9 cellular contexts compared by ENCODE assay signal in genomic region chr15:76147906-76148553, GRCh38.
DNase-seq lines count a peak whose midpoint lies in the region; ATAC-seq and TF ChIP-seq lines count a peak whose summit lies in the region.
"Had no signal": no experiment of that assay in that cellular context is flagged by ENCODE, and none has a peak within 500 bp of the region (broad histone marks: within the 10 kb centered on the region; RNA-seq: fewer than 3 reads in every experiment).

No MANE protein-coding gene starts in this region.

- H3K36me3 Mint-ChIP-seq in CD14-positive monocyte: no peaks in the 10 kb centered on the region
- H3K36me3 Mint-ChIP-seq: IgD-negative memory B cell had no signal

- H3K4me3 Mint-ChIP-seq in CD14-positive monocyte: peak overlapping the region; percentile 42 to 68

- H3K27me3 Mint-ChIP-seq in CD14-positive monocyte (ENCODE audit: low read depth in 3 of 3): peaks cover under 1 to 11% (median 3%) of the 10 kb centered on the region in 3 donors

- H3K36me3 ChIP-seq in H7 (replicated peaks; ENCODE audit: control insufficient read depth, insufficient read depth, low read length): no peaks in the 10 kb centered on the region

- DNase-seq in CD14-positive monocyte (ENCODE audit: low spot score): no peak
- DNase-seq in H7: peak; percentile 91
- peak; percentile 21 for DNase-seq in RPMI7951 (ENCODE audit: low read depth)
- DNase-seq in activated gamma-delta T cell (lab: John Stamatoyannopoulos, UW): peak; percentile 25
- DNase-seq in Right ventricle myocardium superior: peak; percentile 70
- peak; percentile 74 for DNase-seq in sciatic nerve (ENCODE audit: low spot score)
- DNase-seq in NCI-H1048 (lab: John Stamatoyannopoulos, UW): no peak

- intact Hi-C loops in CD14-positive monocyte (cut with micrococcal nuclease): no loop called here
- intact Hi-C loops in Right ventricle myocardium superior (cut with DNase I): no loop called here
- intact Hi-C loops in sciatic nerve (cut with DNase I): loop anchor here (10.0 kb wide), 1 partner anchor 93 kb away; the partner anchor contains the start of gene TMEM266

- H3K27me3 ChIP-seq in H7 (ENCODE audit: control insufficient read depth, insufficient read depth, low read length): no peaks in the 10 kb centered on the region

- H3K4me3 ChIP-seq in H7 (ENCODE audit: insufficient read depth, low read depth, low read length): no peak overlapping the region

- peak; percentile 69 for ATAC-seq in Right ventricle myocardium superior (ENCODE audit: poor library complexity)
- peak; percentile 75 for ATAC-seq in sciatic nerve
- no peak for ATAC-seq in GM19035 (IDR thresholded peaks at IDR 0.05; ENCODE audit: unreplicated experiment)

- peaks cover 27% of the 10 kb centered on the region for H3K4me1 Mint-ChIP-seq in CD14-positive monocyte

- no peaks in the 10 kb centered on the region for H3K9me3 Mint-ChIP-seq in CD14-positive monocyte
- H3K9me3 Mint-ChIP-seq: IgD-negative memory B cell had no signal

- no peak overlapping the region for H3K27ac Mint-ChIP-seq in CD14-positive monocyte
- H3K27ac Mint-ChIP-seq: IgD-negative memory B cell had no signal

- TF ChIP-seq CTCF in CD14-positive monocyte (IDR thresholded peaks at IDR 0.05): peak; percentile 99

Comparison
In these comparisons a context has a peak if more than half of its experiments do, and no peak if none do; other contexts are left out.
1. DNase-seq: peak in H7 (single experiment), RPMI7951 (single experiment), activated gamma-delta T cell (single experiment), Right ventricle myocardium superior (single experiment) and sciatic nerve (single experiment); none in CD14-positive monocyte (single experiment) and NCI-H1048 (single experiment).